7 cellular contexts compared by ENCODE assay signal in genomic region chr12:28253175-28253641, GRCh38.
DNase-seq lines count a peak whose midpoint lies in the region; ATAC-seq and TF ChIP-seq lines count a peak whose summit lies in the region.

No MANE protein-coding gene starts in this region.

- no peaks in the 10 kb centered on the region for H3K9me3 Mint-ChIP-seq in activated naive CD4-positive, alpha-beta T cell treated with anti-CD3 and anti-CD28 coated beads, Interleukin-2, amount 50 U/mL, for 24 hours
- H3K9me3 Mint-ChIP-seq in neural progenitor cell = no peaks in the 10 kb centered on the region

- peaks cover 26% of the 10 kb centered on the region for H3K4me1 ChIP-seq in neural progenitor cell
- no peaks in the 10 kb centered on the region for H3K4me1 ChIP-seq in uterus

- H3K4me2 ChIP-seq in neural progenitor cell = no peak overlapping the region

- H3K27me3 ChIP-seq in neural progenitor cell (no peaks in the 10 kb centered on the region), uterus (no peaks in the 10 kb centered on the region)

- TF ChIP-seq CTCF in GM20000 (IDR thresholded peaks at IDR 0.05; ENCODE audit: extremely low read depth, missing control alignments) (no peak), neural progenitor cell (IDR thresholded peaks at IDR 0.05) (no peak), uterus (IDR thresholded peaks at IDR 0.05) (no peak)

- intact Hi-C loops in uterus (cut with DNase I; ENCODE audit: low total_unique reads) = no loop called here

- peaks cover 8% of the 10 kb centered on the region for H3K36me3 Mint-ChIP-seq in activated naive CD4-positive, alpha-beta T cell treated with anti-CD3 and anti-CD28 coated beads, Interleukin-2, amount 50 U/mL, for 24 hours
- H3K36me3 Mint-ChIP-seq in neural progenitor cell = no peaks in the 10 kb centered on the region

- H3K27me3 Mint-ChIP-seq in activated naive CD4-positive, alpha-beta T cell treated with anti-CD3 and anti-CD28 coated beads, Interleukin-2, amount 50 U/mL, for 24 hours = no peaks in the 10 kb centered on the region
- H3K27me3 Mint-ChIP-seq in neural progenitor cell (ENCODE audit: insufficient read depth, low read depth) = no peaks in the 10 kb centered on the region

- H3K4me1 Mint-ChIP-seq in activated naive CD4-positive, alpha-beta T cell treated with anti-CD3 and anti-CD28 coated beads, Interleukin-2, amount 50 U/mL, for 24 hours = peaks cover 76% of the 10 kb centered on the region
- H3K4me1 Mint-ChIP-seq in neural progenitor cell = peaks cover 5% of the 10 kb centered on the region

- H3K79me2 ChIP-seq in neural progenitor cell (ENCODE audit: low read depth) = peaks cover 41% of the 10 kb centered on the region

- peak overlapping the region; percentile 67 for H3K4me3 Mint-ChIP-seq in activated naive CD4-positive, alpha-beta T cell treated with anti-CD3 and anti-CD28 coated beads, Interleukin-2, amount 50 U/mL, for 24 hours
- no peak overlapping the region for H3K4me3 Mint-ChIP-seq in neural progenitor cell

- peak; percentile 89 for ATAC-seq in HG03460 (IDR thresholded peaks at IDR 0.05; ENCODE audit: unreplicated experiment)

- no peaks in the 10 kb centered on the region for H3K9me3 ChIP-seq in neural progenitor cell (ENCODE audit: low read depth)
- no peaks in the 10 kb centered on the region for H3K9me3 ChIP-seq in uterus

- H3K36me3 ChIP-seq in neural progenitor cell (no peaks in the 10 kb centered on the region), uterus (no peaks in the 10 kb centered on the region)

- H3K27ac Mint-ChIP-seq in activated naive CD4-positive, alpha-beta T cell treated with anti-CD3 and anti-CD28 coated beads, Interleukin-2, amount 50 U/mL, for 24 hours = peak overlapping the region; percentile 99
- no peak overlapping the region for H3K27ac Mint-ChIP-seq in neural progenitor cell

- H3K27ac ChIP-seq in neural progenitor cell = no peak overlapping the region
- no peak overlapping the region for H3K27ac ChIP-seq in uterus

- H2AFZ ChIP-seq in neural progenitor cell (replicated peaks) = no peak overlapping the region

- peak; percentile 22 for DNase-seq in GM20000 (ENCODE audit: low spot score)
- peak; percentile 53 for DNase-seq in stimulated activated CD8-positive, alpha-beta memory T cell treated with anti-CD3 and anti-CD28 coated beads, Interleukin-4, amount 100 ng/mL, for 48 hours
- DNase-seq in neural progenitor cell (ENCODE audit: low spot score) = no peak
- DNase-seq in kidney tubule cell (ENCODE audit: low spot score) = no peak
- no peak for DNase-seq in uterus

- H3K4me3 ChIP-seq in neural progenitor cell (no peak overlapping the region), uterus (no peak overlapping the region)

- no peaks in the 10 kb centered on the region for H4K20me1 ChIP-seq in neural progenitor cell (ENCODE audit: low read depth)

- H3F3A ChIP-seq in neural progenitor cell (ENCODE audit: low read depth) = peaks cover 18% of the 10 kb centered on the region

- no peak overlapping the region for H3K9ac ChIP-seq in neural progenitor cell

- TF ChIP-seq POLR2A in uterus (IDR thresholded peaks at IDR 0.05) = no peak

Comparison
In these comparisons a context has a peak if more than half of its experiments do, and no peak if none do; other contexts are left out.
1. DNase-seq: peak in GM20000 (single experiment) and stimulated activated CD8-positive, alpha-beta memory T cell treated with anti-CD3 and anti-CD28 coated beads, Interleukin-4, amount 100 ng/mL, for 48 hours (single experiment); none in neural progenitor cell (single experiment), kidney tubule cell (single experiment) and uterus (0 of 2).